In the genomic region with DNA sequence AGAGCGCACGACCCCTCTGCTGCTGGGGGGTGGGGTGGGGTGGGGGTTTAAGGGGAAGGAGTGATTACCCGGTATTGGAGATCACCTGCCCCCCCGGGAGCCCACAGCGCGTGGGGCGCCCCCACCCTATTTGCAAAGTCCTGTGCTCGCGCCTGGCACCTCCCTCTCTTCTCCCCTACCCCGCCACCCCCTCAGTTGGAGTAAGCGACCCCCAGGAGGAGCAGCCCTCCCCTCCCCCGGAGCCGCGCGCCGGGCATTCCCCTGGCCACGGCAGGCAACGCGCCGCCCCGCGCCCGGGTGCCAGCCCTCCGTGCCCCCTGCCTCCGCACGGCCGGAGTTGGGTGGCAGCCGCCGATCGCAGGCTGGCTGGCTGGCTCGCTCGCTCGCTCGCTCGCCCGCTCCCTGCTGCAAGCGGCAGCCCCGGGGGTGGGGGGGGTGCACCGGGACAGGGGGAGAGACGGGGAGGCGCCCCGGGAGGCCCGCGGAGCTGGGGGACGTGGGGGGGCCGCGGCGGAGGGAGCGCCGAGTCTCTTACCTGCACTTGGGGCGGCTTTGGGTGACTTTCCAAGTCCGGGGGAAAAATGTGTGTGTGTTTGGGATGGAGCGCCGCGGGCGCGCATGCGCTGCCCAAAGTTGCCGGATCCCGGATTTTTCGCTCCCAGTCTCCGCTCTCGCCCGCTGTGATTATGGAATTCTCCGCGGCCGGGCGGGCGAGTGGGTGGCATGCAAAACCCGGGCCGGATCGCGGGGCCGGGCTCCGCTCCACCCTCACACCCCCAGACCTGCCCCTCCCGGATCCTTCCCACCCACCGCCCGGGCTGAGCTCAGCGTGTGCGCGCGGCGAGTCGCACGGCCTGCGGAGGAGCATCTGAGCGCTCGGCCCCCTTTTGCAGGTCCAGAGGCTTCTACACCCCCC, we compare ENCODE assay signal across 8 cellular contexts. TPM values are rescaled to one million over a fixed set of nuclear protein-coding genes. Genes with fewer than 3 reads are reported as not detected.
DNase-seq lines count a peak whose midpoint lies in the region; ATAC-seq, FAIRE-seq and TF ChIP-seq lines count a peak whose summit lies in the region.

A gene with protein sequence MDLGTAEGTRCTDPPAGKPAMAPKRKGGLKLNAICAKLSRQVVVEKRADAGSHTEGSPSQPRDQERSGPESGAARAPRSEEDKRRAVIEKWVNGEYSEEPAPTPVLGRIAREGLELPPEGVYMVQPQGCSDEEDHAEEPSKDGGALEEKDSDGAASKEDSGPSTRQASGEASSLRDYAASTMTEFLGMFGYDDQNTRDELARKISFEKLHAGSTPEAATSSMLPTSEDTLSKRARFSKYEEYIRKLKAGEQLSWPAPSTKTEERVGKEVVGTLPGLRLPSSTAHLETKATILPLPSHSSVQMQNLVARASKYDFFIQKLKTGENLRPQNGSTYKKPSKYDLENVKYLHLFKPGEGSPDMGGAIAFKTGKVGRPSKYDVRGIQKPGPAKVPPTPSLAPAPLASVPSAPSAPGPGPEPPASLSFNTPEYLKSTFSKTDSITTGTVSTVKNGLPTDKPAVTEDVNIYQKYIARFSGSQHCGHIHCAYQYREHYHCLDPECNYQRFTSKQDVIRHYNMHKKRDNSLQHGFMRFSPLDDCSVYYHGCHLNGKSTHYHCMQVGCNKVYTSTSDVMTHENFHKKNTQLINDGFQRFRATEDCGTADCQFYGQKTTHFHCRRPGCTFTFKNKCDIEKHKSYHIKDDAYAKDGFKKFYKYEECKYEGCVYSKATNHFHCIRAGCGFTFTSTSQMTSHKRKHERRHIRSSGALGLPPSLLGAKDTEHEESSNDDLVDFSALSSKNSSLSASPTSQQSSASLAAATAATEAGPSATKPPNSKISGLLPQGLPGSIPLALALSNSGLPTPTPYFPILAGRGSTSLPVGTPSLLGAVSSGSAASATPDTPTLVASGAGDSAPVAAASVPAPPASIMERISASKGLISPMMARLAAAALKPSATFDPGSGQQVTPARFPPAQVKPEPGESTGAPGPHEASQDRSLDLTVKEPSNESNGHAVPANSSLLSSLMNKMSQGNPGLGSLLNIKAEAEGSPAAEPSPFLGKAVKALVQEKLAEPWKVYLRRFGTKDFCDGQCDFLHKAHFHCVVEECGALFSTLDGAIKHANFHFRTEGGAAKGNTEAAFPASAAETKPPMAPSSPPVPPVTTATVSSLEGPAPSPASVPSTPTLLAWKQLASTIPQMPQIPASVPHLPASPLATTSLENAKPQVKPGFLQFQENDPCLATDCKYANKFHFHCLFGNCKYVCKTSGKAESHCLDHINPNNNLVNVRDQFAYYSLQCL (N-terminal part only) (minus strand): TSS at position 618 of the 916 bp plus-strand sequence. CDS start 102,757 bp downstream, outside the sequence.

- no peak for ATAC-seq in GM19328 (IDR thresholded peaks at IDR 0.05; ENCODE audit: unreplicated experiment)
- ATAC-seq in GM18502 (IDR thresholded peaks at IDR 0.05; ENCODE audit: poor library complexity, unreplicated experiment) = no peak

- DNase-seq in A172 (ENCODE audit: low spot score) = peak; percentile 64
- peak; percentile 89 for DNase-seq in H54 (ENCODE audit: insufficient read length, low spot score)
- DNase-seq in NCI-H510A treated with DMSO at 0.1 percent for 48 hours (lab: John Stamatoyannopoulos, UW) = peak; percentile 100
- peak; percentile 60 for DNase-seq in iPS DF 19.7 (ENCODE audit: low read depth, low spot score)
- DNase-seq in pulmonary artery endothelial cell (ENCODE audit: low read depth, low spot score) = peak; percentile 56

- H3K9me3 Mint-ChIP-seq in brain = peaks cover 0 to 5% (median 0%) of the 10 kb centered on the region in 5 experiments

- TF ChIP-seq CTCF in brain (conservative IDR thresholded peaks at IDR 0.05) = no peak

- H3K36me3 Mint-ChIP-seq in brain = no peaks in the 10 kb centered on the region

- H3K4me1 Mint-ChIP-seq in brain = peaks cover 21% of the 10 kb centered on the region

- peak within 1 kb of the TSS in 4 of 5 experiments; percentile 24 to 88 (median 74) for H3K27ac Mint-ChIP-seq in brain

- H3K4me3 Mint-ChIP-seq in brain = peak within 1 kb of the TSS; percentile 89 to 96 (median 93)

- no peak for FAIRE-seq in H54 (lab: Jason Lieb, UNC)

- peaks cover 57% of the 10 kb centered on the region for H3K27me3 Mint-ChIP-seq in brain

- TF ChIP-seq POLR2A in H54 (IDR thresholded peaks at IDR 0.05; ENCODE audit: low read depth, low read length) = no peak

RNA-seq across cellular contexts. Expression of the gene that starts here (rescaled TPM):
- total RNA-seq in A172 (2014; rRNA removed; shearing (Covaris generic)) = 1.1 and 1.6 TPM in 2 replicates
- polyA plus RNA-seq in brain (ENCODE audit: insufficient read depth, low read depth, low replicate concordance) = 6.6 TPM
- total RNA-seq in pulmonary artery endothelial cell = 0.99 and 2.3 TPM in 2 replicates
